1 cellular context compared by ENCODE assay signal in the genomic region with DNA sequence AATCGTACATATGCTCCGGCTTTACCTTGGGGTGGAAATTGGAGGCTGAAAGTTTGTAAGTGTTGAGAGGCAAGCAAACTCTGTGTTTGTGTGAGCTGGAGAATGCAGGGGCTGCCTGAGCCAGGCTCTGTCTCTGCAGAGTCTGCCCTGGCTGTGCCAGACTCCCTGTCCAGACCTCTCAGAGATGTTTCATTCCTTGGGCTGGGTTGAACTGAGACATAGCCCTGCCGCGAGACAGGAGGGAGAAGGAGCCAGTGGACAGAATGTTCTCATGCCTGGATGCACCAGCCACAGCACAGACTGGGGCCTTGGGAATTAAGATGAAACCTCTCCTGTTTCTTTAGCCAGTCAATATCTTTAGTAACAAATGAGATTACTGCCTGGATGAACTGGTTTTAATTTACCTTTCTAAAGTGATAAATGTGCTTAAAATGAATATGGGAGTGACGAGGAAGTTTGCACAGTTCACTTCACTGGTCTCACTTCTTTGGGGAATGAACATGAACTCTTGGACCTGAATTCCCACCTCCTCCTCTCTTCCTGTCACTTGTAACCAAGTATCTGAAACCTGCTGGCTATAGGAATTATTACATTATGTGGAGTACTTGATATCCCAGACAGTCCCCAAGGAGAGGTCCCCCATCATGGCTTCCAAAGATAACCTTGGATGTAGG.
TF ChIP-seq lines count a peak whose summit lies in the region.

No MANE protein-coding gene starts in this region.

TF ChIP-seq in HCT116, 20 proteins besides CTCF, POLR2A, EP300 and RAD21 (continued from another document):
- TF ChIP-seq, protein P1, sequence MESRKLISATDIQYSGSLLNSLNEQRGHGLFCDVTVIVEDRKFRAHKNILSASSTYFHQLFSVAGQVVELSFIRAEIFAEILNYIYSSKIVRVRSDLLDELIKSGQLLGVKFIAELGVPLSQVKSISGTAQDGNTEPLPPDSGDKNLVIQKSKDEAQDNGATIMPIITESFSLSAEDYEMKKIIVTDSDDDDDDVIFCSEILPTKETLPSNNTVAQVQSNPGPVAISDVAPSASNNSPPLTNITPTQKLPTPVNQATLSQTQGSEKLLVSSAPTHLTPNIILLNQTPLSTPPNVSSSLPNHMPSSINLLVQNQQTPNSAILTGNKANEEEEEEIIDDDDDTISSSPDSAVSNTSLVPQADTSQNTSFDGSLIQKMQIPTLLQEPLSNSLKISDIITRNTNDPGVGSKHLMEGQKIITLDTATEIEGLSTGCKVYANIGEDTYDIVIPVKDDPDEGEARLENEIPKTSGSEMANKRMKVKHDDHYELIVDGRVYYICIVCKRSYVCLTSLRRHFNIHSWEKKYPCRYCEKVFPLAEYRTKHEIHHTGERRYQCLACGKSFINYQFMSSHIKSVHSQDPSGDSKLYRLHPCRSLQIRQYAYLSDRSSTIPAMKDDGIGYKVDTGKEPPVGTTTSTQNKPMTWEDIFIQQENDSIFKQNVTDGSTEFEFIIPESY (IDR thresholded peaks at IDR 0.05; ENCODE audit: extremely low read depth, insufficient replicate concordance, low read length), result no peak
- no peak for TF ChIP-seq JUND (IDR thresholded peaks at IDR 0.05)
- TF ChIP-seq EZH2phosphoT487 (IDR thresholded peaks at IDR 0.05; ENCODE audit: borderline replicate concordance), result no peak
- TF ChIP-seq POLR2AphosphoS5 (IDR thresholded peaks at IDR 0.05; ENCODE audit: low read depth, low read length), result no peak
- TF ChIP-seq, protein P2, sequence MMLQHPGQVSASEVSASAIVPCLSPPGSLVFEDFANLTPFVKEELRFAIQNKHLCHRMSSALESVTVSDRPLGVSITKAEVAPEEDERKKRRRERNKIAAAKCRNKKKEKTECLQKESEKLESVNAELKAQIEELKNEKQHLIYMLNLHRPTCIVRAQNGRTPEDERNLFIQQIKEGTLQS (IDR thresholded peaks at IDR 0.05), result no peak
TF ChIP-seq in HCT116: peak in this region for 0.
